Comparison of ENCODE assay signal across 10 cellular contexts in the genomic region with DNA sequence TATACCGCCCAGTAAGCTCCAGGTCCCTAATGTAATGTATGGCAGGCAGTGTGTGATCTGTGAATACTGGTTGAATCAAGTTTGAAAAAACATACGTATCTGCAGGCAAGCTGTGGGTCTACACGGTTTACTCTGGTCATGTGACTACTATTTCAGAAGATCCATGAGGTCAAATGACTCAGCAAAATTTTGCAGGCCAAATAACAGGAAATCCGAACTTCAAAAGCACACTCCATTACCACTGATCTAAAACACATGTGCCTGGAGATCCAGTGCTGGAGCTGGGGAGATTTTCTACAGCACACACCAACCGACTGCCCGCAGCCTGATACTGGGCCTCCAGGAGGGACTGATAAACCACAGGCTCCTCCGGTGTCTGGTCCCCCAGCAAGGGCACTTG.
DNase-seq lines count a peak whose midpoint lies in the region; ATAC-seq and TF ChIP-seq lines count a peak whose summit lies in the region.
"Had no signal": no experiment of that assay in that cellular context is flagged by ENCODE, and none has a peak within 500 bp of the region (broad histone marks: within the 10 kb centered on the region; RNA-seq: fewer than 3 reads in every experiment).

No MANE protein-coding gene starts in this region.

- ATAC-seq in gastroesophageal sphincter (peak; percentile 77), HG02885 (IDR thresholded peaks at IDR 0.05; ENCODE audit: poor library complexity, unreplicated experiment) (no peak)

- H2AFZ ChIP-seq in GM23248 = no peak overlapping the region

- H3K9ac ChIP-seq in GM23248 = peak overlapping the region; percentile 14; the same call in 1 of the 2 replicates

- H3K4me1 ChIP-seq in GM23248 (ENCODE audit: insufficient read depth) = peaks cover 25% of the 10 kb centered on the region
- peaks cover 0 to 17% (median 10%) of the 10 kb centered on the region in 3 donors for H3K4me1 ChIP-seq in gastroesophageal sphincter
- peaks cover 0 to 15% (median 10%) of the 10 kb centered on the region in 4 donors for H3K4me1 ChIP-seq in sigmoid colon

- 13 to 17% methylated on average over 7 of the region's 7 CpGs for WGBS in GM23248 (ENCODE audit: low coverage in 1 of 2, low lambda C conversion rate in 2 of 2, missing lambda C conversion rate in 2 of 2), 2 experiments
- WGBS in gastroesophageal sphincter (ENCODE audit: low coverage in 1 of 2), 2 donors = 47 to 78% methylated on average over 3 to 5 of the region's 7 CpGs
- 46 to 76% methylated on average over 7 of the region's 7 CpGs for WGBS in sigmoid colon, 2 donors

- H3K4me2 ChIP-seq in GM23248 (ENCODE audit: unreplicated experiment) = peak overlapping the region; percentile 1

- intact Hi-C loops in sigmoid colon (cut with DNase I) = no loop called here

- no peak for TF ChIP-seq CTCF in gastroesophageal sphincter (IDR thresholded peaks at IDR 0.05)
- TF ChIP-seq CTCF in sigmoid colon (IDR thresholded peaks at IDR 0.05) = no peak
- TF ChIP-seq CTCF in GM20000 (IDR thresholded peaks at IDR 0.05; ENCODE audit: extremely low read depth, missing control alignments) = no peak

- H3K4me3 ChIP-seq in GM23248 = no peak overlapping the region
- no peak overlapping the region for H3K4me3 ChIP-seq in gastroesophageal sphincter
- no peak overlapping the region for H3K4me3 ChIP-seq in sigmoid colon

- H3K9me2 ChIP-seq in GM23248 (ENCODE audit: insufficient read depth) = no peaks in the 10 kb centered on the region

- TF ChIP-seq POLR2A in gastroesophageal sphincter (IDR thresholded peaks at IDR 0.05) = no peak
- TF ChIP-seq POLR2A in sigmoid colon (IDR thresholded peaks at IDR 0.05) = no peak

- DNase-seq in GM23248 (peak; percentile 90), SW480 (ENCODE audit: low spot score) (peak; percentile 3), sigmoid colon (peak; percentile 70), SKM-1 (lab: John Stamatoyannopoulos, UW; ENCODE audit: unreplicated experiment) (no peak), OCI-M2 (lab: John Stamatoyannopoulos, UW; ENCODE audit: unreplicated experiment) (no peak), GM20000 (ENCODE audit: low spot score) (no peak)
- DNase-seq: KG1, WERI-Rb-1 had no signal

- TF ChIP-seq EP300 in gastroesophageal sphincter (IDR thresholded peaks at IDR 0.05) (no peak), sigmoid colon (IDR thresholded peaks at IDR 0.05) (no peak)

- no peaks in the 10 kb centered on the region for H3K27me3 ChIP-seq in GM23248 (replicated peaks; ENCODE audit: insufficient read depth)
- H3K27me3 ChIP-seq in gastroesophageal sphincter = no peaks in the 10 kb centered on the region
- H3K27me3 ChIP-seq in sigmoid colon = no peaks in the 10 kb centered on the region

- peaks cover 23% of the 10 kb centered on the region for H3F3A ChIP-seq in GM23248 (ENCODE audit: insufficient read depth)

- no peaks in the 10 kb centered on the region for H3K79me2 ChIP-seq in GM23248 (ENCODE audit: insufficient read depth)

- no peaks in the 10 kb centered on the region for H3K36me3 ChIP-seq in GM23248 (ENCODE audit: low read depth)
- H3K36me3 ChIP-seq in gastroesophageal sphincter = no peaks in the 10 kb centered on the region
- no peaks in the 10 kb centered on the region for H3K36me3 ChIP-seq in sigmoid colon
- H3K36me3 ChIP-seq: WERI-Rb-1 had no signal

- no peaks in the 10 kb centered on the region for H3K9me3 ChIP-seq in GM23248 (ENCODE audit: low read depth)
- no peaks in the 10 kb centered on the region for H3K9me3 ChIP-seq in gastroesophageal sphincter
- H3K9me3 ChIP-seq in sigmoid colon = no peaks in the 10 kb centered on the region

- in situ Hi-C loops in GM23248 (cut with MboI) = no loop called here

- no peaks in the 10 kb centered on the region for H4K20me1 ChIP-seq in GM23248 (ENCODE audit: insufficient read depth)

- H3K27ac ChIP-seq in GM23248 (peak overlapping the region; percentile 66), gastroesophageal sphincter (no peak overlapping the region), sigmoid colon (peak overlapping the region in 1 of 4 donors; percentile 1)
- H3K27ac ChIP-seq: WERI-Rb-1 had no signal

Comparison
In these comparisons a context has a peak if more than half of its experiments do, and no peak if none do; other contexts are left out.
1. DNase-seq: peak in GM23248 (single experiment), SW480 (single experiment) and sigmoid colon (single experiment); none in SKM-1 (single experiment), OCI-M2 (single experiment) and GM20000 (single experiment).